Comparison of ENCODE assay signal across 8 cellular contexts in genomic region chr12:56188116-56188785, GRCh38. TPM values are rescaled to one million over a fixed set of nuclear protein-coding genes. Genes with fewer than 3 reads are reported as not detected.
DNase-seq lines count a peak whose midpoint lies in the region; ATAC-seq, FAIRE-seq and TF ChIP-seq lines count a peak whose summit lies in the region.

No MANE protein-coding gene starts in this region.

- H3K9me3 ChIP-seq in Panc1 (ENCODE audit: control insufficient read depth, insufficient read depth, low read depth, low read length) (no peaks in the 10 kb centered on the region), trophoblast cell (ENCODE audit: insufficient read depth, low read depth, low read length) (no peaks in the 10 kb centered on the region)

- H3K79me2 ChIP-seq in trophoblast cell (ENCODE audit: control insufficient read depth, insufficient read depth, low read length, poor library complexity): peaks cover 8% of the 10 kb centered on the region

- H3K14ac ChIP-seq in trophoblast cell (ENCODE audit: low read length): peak overlapping the region; percentile 84

- H3K9ac ChIP-seq in trophoblast cell (ENCODE audit: low read length): peak overlapping the region; percentile 49

- H3K4me1 ChIP-seq in Panc1 (ENCODE audit: control insufficient read depth, insufficient read depth, low read length) (peaks cover 12% of the 10 kb centered on the region), trophoblast cell (ENCODE audit: control insufficient read depth in 1 of 2, insufficient read depth in 2 of 2, low read length in 2 of 2) (peaks cover 0 to 8% of the 10 kb centered on the region in 2 experiments)

- CTCF ChIA-PET in Panc1 (lab: Charles Lee): interaction anchor here (0.5 to 2.0 kb wide), 4 partner anchors 34 to 254 kb away, joined by 3 to 41 read pairs (median 6); partner anchors contain the start of gene RNF41

- peaks cover 10% of the 10 kb centered on the region for H3K79me1 ChIP-seq in trophoblast cell (ENCODE audit: low read length)

- H3K4ac ChIP-seq in trophoblast cell (ENCODE audit: low read depth, low read length): peak overlapping the region; percentile 9

- H3K36me3 ChIP-seq in Panc1 (ENCODE audit: control insufficient read depth, insufficient read depth, low read length) (peaks cover 25% of the 10 kb centered on the region), trophoblast cell (ENCODE audit: control insufficient read depth in 1 of 2, insufficient read depth in 2 of 2, low read length in 2 of 2) (peaks cover 11 to 20% of the 10 kb centered on the region in 2 experiments)

- peak overlapping the region; percentile 79 for H3K4me2 ChIP-seq in trophoblast cell (ENCODE audit: low read length)

- H2BK12ac ChIP-seq in trophoblast cell (ENCODE audit: low read length): no peak overlapping the region

- no TSS peak for BruUV-seq in Panc1 (replicated peaks; lab: Mats Ljungman, UMichigan)

- H3K27me3 ChIP-seq in Panc1 (ENCODE audit: control insufficient read depth, insufficient read depth, low read length): no peaks in the 10 kb centered on the region
- no peaks in the 10 kb centered on the region for H3K27me3 ChIP-seq in trophoblast cell (ENCODE audit: insufficient read depth, low read length)

- no peak overlapping the region for H2BK5ac ChIP-seq in trophoblast cell (ENCODE audit: low read depth, low read length, poor library complexity)

- H3K4me3 ChIP-seq in Panc1 (ENCODE audit: low read depth in 2 of 2, low read length in 2 of 2) (peak overlapping the region; percentile 77 to 94), epithelial cell of proximal tubule (ENCODE audit: low read depth, low read length) (peak overlapping the region; percentile 83), trophoblast cell (ENCODE audit: low read depth, low read length) (peak overlapping the region; percentile 87)

- no CpG with 5 or more reads among the region's 10 CpGs for WGBS in trophoblast cell (ENCODE audit: extremely low coverage, insufficient coverage, insufficient read length)

- no peak overlapping the region for H3K18ac ChIP-seq in trophoblast cell (ENCODE audit: low read length)

- peak overlapping the region; percentile 86 for H4K12ac ChIP-seq in trophoblast cell (ENCODE audit: low read depth, low read length)

- intact Hi-C loops in Panc1 (cut with micrococcal nuclease; ENCODE audit: unreplicated experiment) (no loop called here), posterior cingulate gyrus (cut with DNase I) (loop anchor here (2.0 kb wide), 2 partner anchors 37 to 69 kb away; partner anchors contain the start of genes NABP2 and ZC3H10)

- in situ Hi-C loops in Panc1 (cut with HindIII; ENCODE audit: low pct_unique_long_range_greater_than_20kb, low sequenced_read_pairs): no loop called here

- no peak overlapping the region for H2AFZ ChIP-seq in trophoblast cell (ENCODE audit: insufficient read depth, low read length, poor library complexity)

- no peak overlapping the region for H4K91ac ChIP-seq in trophoblast cell (ENCODE audit: low read depth, low read length)

- H4K8ac ChIP-seq in trophoblast cell (ENCODE audit: low read depth, low read length): no peak overlapping the region

- FAIRE-seq in GM19239 (lab: Jason Lieb, UNC): peak; percentile 70
- no peak for FAIRE-seq in urothelium cell line (lab: Jason Lieb, UNC)

- ATAC-seq in Panc1 (no peak), GM21360 (IDR thresholded peaks at IDR 0.05; ENCODE audit: unreplicated experiment) (no peak)

- H2BK120ac ChIP-seq in trophoblast cell (ENCODE audit: insufficient read depth, low read length, poor library complexity): no peak overlapping the region

- H2AK5ac ChIP-seq in trophoblast cell (ENCODE audit: low read length): no peak overlapping the region

- DNase-seq in GM19239 (ENCODE audit: insufficient read length, low spot score) (no peak), Panc1 (ENCODE audit: low read depth, low spot score) (no peak), epithelial cell of proximal tubule (ENCODE audit: low read depth) (no peak), trophoblast cell (peak in 1 of 2 donors; percentile 16), posterior cingulate gyrus (no peak), urothelium cell line (ENCODE audit: low spot score) (no peak)
- DNase-seq in activated CD8-positive, alpha-beta memory T cell treated with anti-CD3 and anti-CD28 coated beads, Interleukin-2, amount 50 U/mL, for 4 hours: no peak

- peak overlapping the region; percentile 88 for H3K27ac ChIP-seq in Panc1 (ENCODE audit: low read length)
- no peak overlapping the region for H3K27ac ChIP-seq in trophoblast cell (ENCODE audit: low read depth, low read length)

- H3K23ac ChIP-seq in trophoblast cell (ENCODE audit: low read length): no peak overlapping the region

- POLR2A ChIA-PET in Panc1 (lab: Charles Lee): interaction anchor here (0.5 to 0.7 kb wide), 3 partner anchors 65 to 510 kb away, joined by 3 to 7 read pairs (median 4); no protein-coding TSS in a partner anchor

- no peak for TF ChIP-seq CTCF in Panc1 (IDR thresholded peaks at IDR 0.05)
- TF ChIP-seq CTCF in epithelial cell of proximal tubule (conservative IDR thresholded peaks at IDR 0.05; ENCODE audit: low read depth, low read length): no peak

RNA-seq across cellular contexts. Expression of gene SMARCC2, which starts 1.0 kb away (rescaled TPM):
- total RNA-seq in Panc1 (2021; ENCODE audit: unreplicated experiment): 129 TPM
- 105 TPM for polyA plus RNA-seq in Panc1 (2012; ENCODE audit: insufficient read length)
- 34.9 and 43.9 TPM in 2 replicates for total RNA-seq in epithelial cell of proximal tubule
- polyA plus RNA-seq in trophoblast cell (2013): 34.7 and 35.1 TPM in 2 replicates

RNA-seq across cellular contexts. Expression of gene MYL6, which starts 30.1 kb away (rescaled TPM):
- total RNA-seq in Panc1 (2021; ENCODE audit: unreplicated experiment) (1,024 TPM), epithelial cell of proximal tubule (3,822 and 3,955 TPM in 2 replicates)
- polyA plus RNA-seq in Panc1 (2012; ENCODE audit: insufficient read length): 1,487 TPM
- polyA plus RNA-seq in trophoblast cell (2013): 2,027 and 2,059 TPM in 2 replicates

RNA-seq across cellular contexts. Expression of gene RNF41, which starts 33.5 kb away (rescaled TPM):
- total RNA-seq in Panc1 (2021; ENCODE audit: unreplicated experiment) (35.3 TPM), epithelial cell of proximal tubule (25.1 and 48.4 TPM in 2 replicates)
- 44.1 TPM for polyA plus RNA-seq in Panc1 (2012; ENCODE audit: insufficient read length)
- 31.8 and 33.9 TPM in 2 replicates for polyA plus RNA-seq in trophoblast cell (2013)

RNA-seq across cellular contexts. Expression of gene MYL6B, which starts 35.9 kb away (rescaled TPM):
- total RNA-seq in Panc1 (2021; ENCODE audit: unreplicated experiment) (66.5 TPM), epithelial cell of proximal tubule (119 and 133 TPM in 2 replicates)
- polyA plus RNA-seq in Panc1 (2012; ENCODE audit: insufficient read length): 236 TPM
- polyA plus RNA-seq in trophoblast cell (2013): 91.8 and 91.9 TPM in 2 replicates

RNA-seq across cellular contexts. Expression of gene NABP2, which starts 35.9 kb away (rescaled TPM):
- total RNA-seq in Panc1 (2021; ENCODE audit: unreplicated experiment): 99.6 TPM
- polyA plus RNA-seq in Panc1 (2012; ENCODE audit: insufficient read length): 116 TPM
- 22.7 and 60.8 TPM in 2 replicates for total RNA-seq in epithelial cell of proximal tubule
- 11.4 and 11.9 TPM in 2 replicates for polyA plus RNA-seq in trophoblast cell (2013)
